ENCODE assay signal across 9 cellular contexts in the genomic region with DNA sequence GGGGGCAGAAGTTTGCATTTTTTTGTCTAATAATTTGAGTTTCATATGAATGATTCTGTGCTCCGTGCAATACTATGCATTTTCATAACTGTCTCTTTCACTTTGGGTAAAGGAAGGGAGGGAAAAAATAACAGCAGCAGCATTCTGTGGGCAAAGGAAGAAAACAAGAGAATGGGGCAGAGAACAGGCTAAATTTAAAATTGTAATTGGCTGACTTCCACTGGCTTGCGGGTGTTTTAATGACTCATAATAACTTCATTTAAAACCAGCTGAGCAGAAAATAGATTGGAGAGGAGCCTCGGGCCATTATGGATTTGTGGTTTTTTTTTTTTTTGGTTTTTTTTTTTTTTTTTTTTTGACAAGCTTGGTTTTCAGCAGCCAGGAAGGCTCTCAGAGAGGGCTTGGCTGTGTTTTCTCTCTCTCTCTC.
DNase-seq lines count a peak whose midpoint lies in the region; ATAC-seq and FAIRE-seq lines count a peak whose summit lies in the region.
"Had no signal": no experiment of that assay in that cellular context is flagged by ENCODE, and none has a peak within 500 bp of the region (broad histone marks: within the 10 kb centered on the region; RNA-seq: fewer than 3 reads in every experiment).

No MANE protein-coding gene starts in this region.

- H3K4me1 Mint-ChIP-seq in activated CD4-positive, alpha-beta T cell treated with anti-CD3 and anti-CD28 coated beads, Interleukin-2, amount 10 ng/mL, durations not matched to agents 7 days and 5 days = peaks cover 88% of the 10 kb centered on the region

- ATAC-seq in HG02759 (IDR thresholded peaks at IDR 0.05; ENCODE audit: unreplicated experiment) (no peak), GM18511 (IDR thresholded peaks at IDR 0.05; ENCODE audit: unreplicated experiment) (no peak)

- peak; percentile 94 for FAIRE-seq in islet of Langerhans (lab: Jason Lieb, UNC)
- FAIRE-seq: G401.6 had no signal

- peak; percentile 40 for DNase-seq in activated CD4-positive, alpha-beta T cell treated with anti-CD3 and anti-CD28 coated beads, Interleukin-2, amount 10 ng/mL, durations not matched to agents 7 days and 5 days
- no peak for DNase-seq in activated CD4-positive, alpha-beta T cell treated with anti-CD3 and anti-CD28 coated beads, Interleukin-2, amount 50 U/mL, for 1 hour
- DNase-seq in NCI-H446 treated with DMSO at 0.1 percent for 48 hours (lab: John Stamatoyannopoulos, UW) (peak; percentile 92), astrocyte of the hippocampus (ENCODE audit: low read depth, low spot score) (peak; percentile 93), stromal cell of bone marrow (ENCODE audit: low read depth) (peak; percentile 85)

- H3K27ac Mint-ChIP-seq in activated CD4-positive, alpha-beta T cell treated with anti-CD3 and anti-CD28 coated beads, Interleukin-2, amount 10 ng/mL, durations not matched to agents 7 days and 5 days = peak overlapping the region; percentile 78

- H3K36me3 Mint-ChIP-seq in activated CD4-positive, alpha-beta T cell treated with anti-CD3 and anti-CD28 coated beads, Interleukin-2, amount 10 ng/mL, durations not matched to agents 7 days and 5 days (ENCODE audit: low read depth) = peaks cover 9% of the 10 kb centered on the region

- CTCF ChIA-PET in activated CD4-positive, alpha-beta T cell treated with anti-CD3 and anti-CD28 coated beads, Interleukin-2, amount 10 ng/mL, durations not matched to agents 7 days and 5 days (lab: Charles Lee) = interaction anchor here (1.0 to 3.0 kb wide), 6 partner anchors 10 to 107 kb away, joined by 3 to 15 read pairs (median 4); no protein-coding TSS in a partner anchor

- no peaks in the 10 kb centered on the region for H3K27me3 Mint-ChIP-seq in activated CD4-positive, alpha-beta T cell treated with anti-CD3 and anti-CD28 coated beads, Interleukin-2, amount 10 ng/mL, durations not matched to agents 7 days and 5 days

- POLR2A ChIA-PET in activated CD4-positive, alpha-beta T cell treated with anti-CD3 and anti-CD28 coated beads, Interleukin-2, amount 10 ng/mL, durations not matched to agents 7 days and 5 days (lab: Charles Lee) = no interaction called here

- no peaks in the 10 kb centered on the region for H3K9me3 Mint-ChIP-seq in activated CD4-positive, alpha-beta T cell treated with anti-CD3 and anti-CD28 coated beads, Interleukin-2, amount 10 ng/mL, durations not matched to agents 7 days and 5 days

- peak overlapping the region; percentile 24 for H3K4me3 Mint-ChIP-seq in activated CD4-positive, alpha-beta T cell treated with anti-CD3 and anti-CD28 coated beads, Interleukin-2, amount 10 ng/mL, durations not matched to agents 7 days and 5 days
